In genomic region chr18:76398899-76399612, GRCh38 we compare ENCODE assay signal across 1 cellular context.
A peak's percentile ranks its signal among the peaks of the same experiment; 100 is the strongest.
TF ChIP-seq lines count a peak whose summit lies in the region.

No MANE protein-coding gene starts in this region.

TF ChIP-seq in HepG2, 621 proteins besides CTCF, POLR2A, EP300 and RAD21 (continued from another document and continues in another):
- TF ChIP-seq RNF219 (CRISPR knock-in tag; IDR thresholded peaks at IDR 0.05) (no peak), DDIT3 (CRISPR knock-in tag; IDR thresholded peaks at IDR 0.05) (no peak), ZNF605 (CRISPR knock-in tag; IDR thresholded peaks at IDR 0.05) (no peak), BHLHE40 (IDR thresholded peaks at IDR 0.05; ENCODE audit: low read length) (peak; percentile 19; the same call in 1 of the 2 replicates), SALL1 (CRISPR knock-in tag; IDR thresholded peaks at IDR 0.05) (peak; percentile 46; the same call in 1 of the 2 replicates), ZBTB3 (CRISPR knock-in tag; IDR thresholded peaks at IDR 0.05; ENCODE audit: borderline replicate concordance, low read depth) (no peak), ARID5B (CRISPR knock-in tag; IDR thresholded peaks at IDR 0.05) (peak; percentile 44; the same call in 1 of the 2 replicates), ZNF639 (CRISPR knock-in tag; conservative IDR thresholded peaks at IDR 0.05) (no peak), ZBTB2 (CRISPR knock-in tag; IDR thresholded peaks at IDR 0.05; ENCODE audit: low read depth) (no peak), ZNF552 (CRISPR knock-in tag; IDR thresholded peaks at IDR 0.05; ENCODE audit: borderline replicate concordance) (no peak), HNF1B (CRISPR knock-in tag; IDR thresholded peaks at IDR 0.05) (no peak), ARID4A (CRISPR knock-in tag; IDR thresholded peaks at IDR 0.05; ENCODE audit: borderline replicate concordance) (peak; percentile 31; the same call in 1 of the 2 replicates), CBX5 (CRISPR knock-in tag; IDR thresholded peaks at IDR 0.05; ENCODE audit: borderline replicate concordance) (peak; percentile 63; the same call in 1 of the 2 replicates), MYC (CRISPR knock-in tag; IDR thresholded peaks at IDR 0.05; ENCODE audit: borderline replicate concordance) (peak; percentile 26; the same call in 1 of the 2 replicates), ZFX (CRISPR knock-in tag; IDR thresholded peaks at IDR 0.05; ENCODE audit: low read depth) (0 out of 2 replicates have a peak, but pooled peaks have one; percentile 24), PAX8 (CRISPR knock-in tag; IDR thresholded peaks at IDR 0.05; ENCODE audit: borderline replicate concordance) (no peak), EEA1 (CRISPR knock-in tag; IDR thresholded peaks at IDR 0.05; ENCODE audit: borderline replicate concordance) (no peak), AKNA (CRISPR knock-in tag; IDR thresholded peaks at IDR 0.05; ENCODE audit: borderline replicate concordance) (no peak), HHEX (CRISPR knock-in tag; IDR thresholded peaks at IDR 0.05) (0 out of 2 replicates have a peak, but pooled peaks have one; percentile 29), IRF1 (CRISPR knock-in tag; IDR thresholded peaks at IDR 0.05; ENCODE audit: low read depth) (no peak), FOSL2 (CRISPR knock-in tag; IDR thresholded peaks at IDR 0.05) (peak; percentile 20; the same call in 1 of the 2 replicates), ETV5 (CRISPR knock-in tag; IDR thresholded peaks at IDR 0.05; ENCODE audit: borderline replicate concordance) (peak; percentile 21; the same call in 1 of the 2 replicates), ZNF260 (CRISPR knock-in tag; IDR thresholded peaks at IDR 0.05; ENCODE audit: borderline replicate concordance, low read depth) (no peak), RCOR2 (CRISPR knock-in tag; IDR thresholded peaks at IDR 0.05) (no peak), HOXA5 (CRISPR knock-in tag; IDR thresholded peaks at IDR 0.05) (no peak), SAP130 (CRISPR knock-in tag; IDR thresholded peaks at IDR 0.05; ENCODE audit: low read depth) (peak; percentile 48; the same call in 1 of the 2 replicates), HMGXB4 (CRISPR knock-in tag; IDR thresholded peaks at IDR 0.05; ENCODE audit: borderline replicate concordance in 1 of 2, low read depth in 1 of 2) (0 out of 4 replicates have a peak, but pooled peaks have one; percentile 34 to 38), SMC3 (IDR thresholded peaks at IDR 0.05; ENCODE audit: low read length) (peak; percentile 88)
